8 cellular contexts compared by ENCODE assay signal in genomic region chr3:134363381-134363755, GRCh38. TPM values are rescaled to one million over a fixed set of nuclear protein-coding genes. Genes with fewer than 3 reads are reported as not detected.
DNase-seq lines count a peak whose midpoint lies in the region; TF ChIP-seq lines count a peak whose summit lies in the region.

No MANE protein-coding gene starts in this region.

- H3K18ac ChIP-seq in neuronal stem cell (ENCODE audit: low read length) = peak overlapping the region; percentile 69

- H3F3A ChIP-seq in MM.1S (ENCODE audit: insufficient read depth, low read length) = 0 out of 2 replicates have a peak, but pooled peaks cover 3% of the 10 kb centered on the region

- no peak overlapping the region for H2AK5ac ChIP-seq in neuronal stem cell (ENCODE audit: low read depth, low read length)

- no peak overlapping the region for H2BK5ac ChIP-seq in neuronal stem cell (ENCODE audit: low read length)

- peak overlapping the region; percentile 50; the same call in 1 of the 2 replicates for H3K4me3 ChIP-seq in BE2C (ENCODE audit: low read depth, low read length)
- no peak overlapping the region for H3K4me3 ChIP-seq in MM.1S (ENCODE audit: low read length)
- peak overlapping the region; percentile 37 to 54 (median 41) for H3K4me3 ChIP-seq in esophagus muscularis mucosa
- H3K4me3 ChIP-seq in neuronal stem cell (ENCODE audit: low read length in 2 of 2) = no peak overlapping the region

- no peak for DNase-seq in BE2C
- no peak for DNase-seq in MM.1S
- no peak for DNase-seq in esophagus muscularis mucosa (ENCODE audit: extremely low spot score)
- no peak for DNase-seq in neuronal stem cell (ENCODE audit: low spot score)
- DNase-seq in KG1 (lab: John Stamatoyannopoulos, UW) = no peak
- no peak for DNase-seq in NCI-H526 (lab: John Stamatoyannopoulos, UW)
- no peak for DNase-seq in NCI-H69 (lab: John Stamatoyannopoulos, UW)
- no peak for DNase-seq in NCI-H510A (lab: John Stamatoyannopoulos, UW)

- H3K79me1 ChIP-seq in neuronal stem cell (ENCODE audit: low read depth, low read length) = peaks cover 23% of the 10 kb centered on the region

- 73% methylated on average over 3 of the region's 3 CpGs for WGBS in esophagus muscularis mucosa
- no CpG with 5 or more reads among the region's 3 CpGs for WGBS in neuronal stem cell (ENCODE audit: extremely low coverage in 2 of 2, insufficient read length in 2 of 2, insufficient replicate concordance in 1 of 2), 2 donors

- no peak overlapping the region for H3K14ac ChIP-seq in neuronal stem cell (ENCODE audit: low read length)

- H3K23ac ChIP-seq in neuronal stem cell (ENCODE audit: low read depth, low read length, poor library complexity) = no peak overlapping the region

- H3K36me3 ChIP-seq in BE2C (no peaks in the 10 kb centered on the region), MM.1S (replicated peaks; ENCODE audit: insufficient read depth, low read length) (no peaks in the 10 kb centered on the region), esophagus muscularis mucosa (peaks cover 64 to 94% (median 91%) of the 10 kb centered on the region in 4 donors), neuronal stem cell (replicated peaks in 1 of 2; ENCODE audit: control insufficient read depth in 2 of 2, insufficient read depth in 2 of 2, low read length in 2 of 2) (peaks cover 86 to 98% of the 10 kb centered on the region in 2 donors)

- TF ChIP-seq CTCF in BE2C (IDR thresholded peaks at IDR 0.05; ENCODE audit: low read depth, low read length) (no peak), MM.1S (IDR thresholded peaks at IDR 0.05; ENCODE audit: low read length) (no peak), esophagus muscularis mucosa (IDR thresholded peaks at IDR 0.05) (no peak)

- H4K20me1 ChIP-seq in MM.1S (ENCODE audit: insufficient read depth, low read length) = no peaks in the 10 kb centered on the region

- H3K9me2 ChIP-seq in MM.1S (replicated peaks; ENCODE audit: insufficient read depth, low read length) = no peaks in the 10 kb centered on the region

- H3K4me1 ChIP-seq in BE2C (no peaks in the 10 kb centered on the region), MM.1S (ENCODE audit: low read length) (peaks cover 22% of the 10 kb centered on the region), esophagus muscularis mucosa (peaks cover 98 to 100% (median 99%) of the 10 kb centered on the region in 4 donors), neuronal stem cell (ENCODE audit: control insufficient read depth in 2 of 2, insufficient read depth in 1 of 2, low read depth in 1 of 2, low read length in 2 of 2) (peaks cover 11 to 56% of the 10 kb centered on the region in 2 donors)

- no peak for TF ChIP-seq EP300 in esophagus muscularis mucosa (IDR thresholded peaks at IDR 0.05)

- H3K4me2 ChIP-seq in MM.1S (ENCODE audit: low read depth, low read length) (peak overlapping the region; percentile 41; the same call in 1 of the 2 replicates), neuronal stem cell (ENCODE audit: insufficient read depth, low read length, poor library complexity, severe bottlenecking) (no peak overlapping the region)

- H2AFZ ChIP-seq in MM.1S (ENCODE audit: low read length) (no peak overlapping the region), neuronal stem cell (ENCODE audit: low read length) (no peak overlapping the region)

- H3K9ac ChIP-seq in MM.1S (ENCODE audit: low read length) (no peak overlapping the region), neuronal stem cell (ENCODE audit: low read depth, low read length, poor library complexity) (no peak overlapping the region)

- H3K27me3 ChIP-seq in BE2C (no peaks in the 10 kb centered on the region; the same call in 1 of the 2 replicates), MM.1S (replicated peaks; ENCODE audit: insufficient read depth, low read length) (no peaks in the 10 kb centered on the region), esophagus muscularis mucosa (no peaks in the 10 kb centered on the region), neuronal stem cell (ENCODE audit: control insufficient read depth in 3 of 3, insufficient read depth in 3 of 3, low read depth in 1 of 3, low read length in 3 of 3) (no peaks in the 10 kb centered on the region)

- TF ChIP-seq POLR2A in esophagus muscularis mucosa (IDR thresholded peaks at IDR 0.05; ENCODE audit: low read depth) = no peak

- H4K91ac ChIP-seq in neuronal stem cell (ENCODE audit: low read depth, low read length, poor library complexity) = peak overlapping the region; percentile 47

- no peak overlapping the region for H2BK12ac ChIP-seq in neuronal stem cell (ENCODE audit: low read length)

- H3K27ac ChIP-seq in MM.1S (ENCODE audit: low read length) = no peak overlapping the region
- H3K27ac ChIP-seq in esophagus muscularis mucosa (replicated peaks in 1 of 4) = peak overlapping the region; percentile 97 to 100 (median 98)
- H3K27ac ChIP-seq in neuronal stem cell (replicated peaks; ENCODE audit: low read length) = peak overlapping the region; percentile 57

- H3K9me3 ChIP-seq in BE2C (no peaks in the 10 kb centered on the region), MM.1S (replicated peaks; ENCODE audit: insufficient read depth, low read length) (no peaks in the 10 kb centered on the region), esophagus muscularis mucosa (no peaks in the 10 kb centered on the region), neuronal stem cell (replicated peaks in 1 of 2; ENCODE audit: control insufficient read depth in 2 of 2, insufficient read depth in 1 of 2, low read depth in 1 of 2, low read length in 2 of 2) (no peaks in the 10 kb centered on the region)

- no peak overlapping the region for H4K8ac ChIP-seq in neuronal stem cell (ENCODE audit: low read depth, low read length)

- no peaks in the 10 kb centered on the region for H3K79me2 ChIP-seq in MM.1S (ENCODE audit: low read length)

- intact Hi-C loops in esophagus muscularis mucosa (cut with DNase I) = loop anchor here (2.0 kb wide), 1 partner anchor 49 kb away; no protein-coding TSS in a partner anchor

- peak overlapping the region; percentile 12 for H2BK120ac ChIP-seq in neuronal stem cell (ENCODE audit: low read depth, low read length)

- H3K4ac ChIP-seq in neuronal stem cell (ENCODE audit: low read length) = no peak overlapping the region

- H2BK15ac ChIP-seq in neuronal stem cell (ENCODE audit: low read length) = peak overlapping the region; percentile 1

RNA-seq across cellular contexts. Expression of gene AMOTL2, which starts 10.9 kb away (rescaled TPM):
- polyA plus RNA-seq in BE2C (2012; ENCODE audit: insufficient read depth, insufficient read length, low read depth) = 0.09 TPM
- 100 to 1,000 TPM; 111 to 313 (median 155) TPM for total RNA-seq in esophagus muscularis mucosa
- 61.7 TPM for polyA plus RNA-seq in neuronal stem cell (2013, experiment 1 of 2)
- polyA plus RNA-seq in neuronal stem cell (2013, experiment 2 of 2) = 60.5 TPM

Comparison
In these comparisons a context has a peak if more than half of its experiments do, and no peak if none do; other contexts are left out.
1. H3K4me3 ChIP-seq: peak in BE2C (single experiment) and esophagus muscularis mucosa (4 of 4); none in MM.1S (single experiment) and neuronal stem cell (0 of 2).